23 cellular contexts compared by ENCODE assay signal in genomic region chr6:34476941-34477340, GRCh38. TPM values are rescaled to one million over a fixed set of nuclear protein-coding genes. Genes with fewer than 3 reads are reported as not detected.
"Had no signal": no experiment of that assay in that cellular context is flagged by ENCODE, and none has a peak within 500 bp of the region (broad histone marks: within the 10 kb centered on the region; RNA-seq: fewer than 3 reads in every experiment).

No MANE protein-coding gene starts in this region.

- H3K4me1 ChIP-seq: lower lobe of right lung, right lobe of liver, upper lobe of left lung had no signal

- H3K4me3 Mint-ChIP-seq: activated CD4-positive, alpha-beta T cell treated with anti-CD3 and anti-CD28 coated beads, Interleukin-2, amount 10 ng/mL, durations not matched to agents 7 days and 5 days; activated CD8-positive, alpha-beta memory T cell treated with anti-CD3 and anti-CD28 coated beads, Interleukin-2, amount 10 ng/mL, durations not matched to agents 7 days and 5 days; activated CD8-positive, alpha-beta T cell treated with anti-CD3 and anti-CD28 coated beads for 36 hours; activated naive CD4-positive, alpha-beta T cell treated with anti-CD3 and anti-CD28 coated beads, Interleukin-2, amount 10 ng/mL, durations not matched to agents 7 days and 5 days; brain; dendritic cell treated with granulocyte-macrophage colony-stimulating factor and Interleukin-4, amounts not matched to agents 40 ng/mL and 50 ng/mL, for 4 days; naive thymus-derived CD4-positive, alpha-beta T cell; neural crest cell had no signal

- H3K27me3 ChIP-seq: right lobe of liver, upper lobe of left lung had no signal

- H3K4me1 Mint-ChIP-seq: activated CD4-positive, alpha-beta T cell treated with anti-CD3 and anti-CD28 coated beads, Interleukin-2, amount 10 ng/mL, durations not matched to agents 7 days and 5 days; activated naive CD4-positive, alpha-beta T cell treated with anti-CD3 and anti-CD28 coated beads, Interleukin-2, amount 10 ng/mL, durations not matched to agents 7 days and 5 days; neural crest cell had no signal

- H3K9me3 ChIP-seq: lower lobe of right lung, right lobe of liver, thoracic aorta had no signal

- H3K4me3 ChIP-seq: lower lobe of right lung, right lobe of liver, skin epidermis, thoracic aorta, upper lobe of left lung had no signal

- H3K27ac Mint-ChIP-seq: activated CD4-positive, alpha-beta T cell treated with anti-CD3 and anti-CD28 coated beads, Interleukin-2, amount 10 ng/mL, durations not matched to agents 7 days and 5 days; activated CD8-positive, alpha-beta memory T cell treated with anti-CD3 and anti-CD28 coated beads, Interleukin-2, amount 10 ng/mL, durations not matched to agents 7 days and 5 days; activated CD8-positive, alpha-beta T cell treated with anti-CD3 and anti-CD28 coated beads for 36 hours; activated naive CD4-positive, alpha-beta T cell treated with anti-CD3 and anti-CD28 coated beads, Interleukin-2, amount 10 ng/mL, durations not matched to agents 7 days and 5 days; dendritic cell treated with granulocyte-macrophage colony-stimulating factor and Interleukin-4, amounts not matched to agents 40 ng/mL and 50 ng/mL, for 4 days had no signal

- H3K36me3 Mint-ChIP-seq: activated naive CD4-positive, alpha-beta T cell treated with anti-CD3 and anti-CD28 coated beads, Interleukin-2, amount 10 ng/mL, durations not matched to agents 7 days and 5 days; brain; naive thymus-derived CD4-positive, alpha-beta T cell had no signal

- ATAC-seq: activated CD4-positive, CD25-positive, alpha-beta regulatory T cell treated with anti-CD3 and anti-CD28 coated beads, Interleukin-2, amount 50 U/mL, for 24 hours; activated CD8-positive, alpha-beta memory T cell treated with anti-CD3 and anti-CD28 coated beads, Interleukin-2, amount 10 ng/mL, durations not matched to agents 7 days and 5 days; activated CD8-positive, alpha-beta T cell treated with anti-CD3 and anti-CD28 coated beads for 36 hours; left lobe of liver; naive thymus-derived CD4-positive, alpha-beta T cell had no signal

- H3K27ac ChIP-seq: lower lobe of right lung, right lobe of liver, skin epidermis, thoracic aorta, upper lobe of left lung had no signal

- H3K27me3 Mint-ChIP-seq: activated CD4-positive, alpha-beta T cell treated with anti-CD3 and anti-CD28 coated beads, Interleukin-2, amount 10 ng/mL, durations not matched to agents 7 days and 5 days; activated CD8-positive, alpha-beta T cell treated with anti-CD3 and anti-CD28 coated beads for 36 hours; brain had no signal

- H3K36me3 ChIP-seq: lower lobe of right lung, right lobe of liver, thoracic aorta, upper lobe of left lung had no signal

- DNase-seq: activated CD4-positive, alpha-beta T cell treated with anti-CD3 and anti-CD28 coated beads, Interleukin-2, amount 10 ng/mL, durations not matched to agents 7 days and 5 days; activated CD8-positive, alpha-beta memory T cell treated with anti-CD3 and anti-CD28 coated beads, Interleukin-2, amount 10 ng/mL, durations not matched to agents 7 days and 5 days; activated CD8-positive, alpha-beta T cell treated with anti-CD3 and anti-CD28 coated beads for 36 hours; activated effector memory CD4-positive, alpha-beta T cell treated with anti-CD3 and anti-CD28 coated beads, Interleukin-2, amount 50 U/mL, for 16 hours; activated naive CD4-positive, alpha-beta T cell treated with anti-CD3 and anti-CD28 coated beads, Interleukin-2, amount 10 ng/mL, durations not matched to agents 7 days and 5 days; activated T-cell treated with anti-CD3 and anti-CD28 coated beads for 4 hours; effector CD8-positive, alpha-beta T cell; foreskin melanocyte; lower lobe of right lung; naive thymus-derived CD4-positive, alpha-beta T cell; occipital lobe; right lobe of liver; stimulated activated naive CD4-positive, alpha-beta T cell; T-helper 2 cell had no signal

- H3K9me3 Mint-ChIP-seq: activated CD8-positive, alpha-beta T cell treated with anti-CD3 and anti-CD28 coated beads for 36 hours; neural crest cell had no signal

RNA-seq across cellular contexts. Expression of gene PACSIN1, which starts 11.1 kb away (rescaled TPM):
- total RNA-seq: left lobe of liver, lower lobe of right lung, mesenteric fat pad had no signal
